ENCODE assay signal across 1 cellular context in the genomic region with DNA sequence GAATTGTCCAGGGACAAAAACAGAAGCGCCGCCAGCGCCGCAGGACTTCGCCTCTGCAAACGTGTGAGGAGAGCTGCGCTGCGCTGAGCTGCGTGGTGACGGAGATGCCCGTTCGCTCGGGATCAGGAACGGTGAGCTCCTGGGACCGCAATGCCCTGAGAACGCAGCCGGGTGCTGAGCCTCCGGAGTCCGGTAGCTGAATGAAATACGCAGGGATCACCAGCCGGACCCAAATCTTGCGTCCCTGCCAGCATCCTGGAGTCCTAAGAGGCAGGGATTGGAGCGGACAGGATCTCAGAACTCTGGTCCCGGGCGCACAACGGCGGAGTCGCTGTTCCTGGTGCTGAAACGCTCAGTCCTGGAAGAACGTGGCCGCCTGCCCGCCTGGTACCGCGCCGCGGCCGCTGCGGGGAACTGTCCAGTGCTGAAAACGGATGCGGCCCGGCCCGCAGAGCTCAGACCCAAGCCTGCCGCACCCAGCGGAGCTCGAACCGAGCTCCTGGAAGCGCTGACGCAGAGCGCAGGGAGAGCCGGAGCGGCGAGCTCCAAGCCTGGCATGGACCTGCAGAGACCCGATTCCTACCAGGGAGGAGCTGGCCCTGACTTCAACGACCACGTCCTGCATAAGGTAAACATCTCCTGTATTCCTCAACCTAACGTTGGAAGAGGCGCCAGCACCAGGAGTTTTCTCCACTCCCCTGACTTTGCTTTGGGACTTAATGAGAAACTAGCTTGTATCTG.
TF ChIP-seq lines count a peak whose summit lies in the region.

No MANE protein-coding gene starts in this region.

TF ChIP-seq in HepG2, 621 proteins besides CTCF, POLR2A, EP300 and RAD21 (continued from another document and continues in another):
- TF ChIP-seq, protein P1, sequence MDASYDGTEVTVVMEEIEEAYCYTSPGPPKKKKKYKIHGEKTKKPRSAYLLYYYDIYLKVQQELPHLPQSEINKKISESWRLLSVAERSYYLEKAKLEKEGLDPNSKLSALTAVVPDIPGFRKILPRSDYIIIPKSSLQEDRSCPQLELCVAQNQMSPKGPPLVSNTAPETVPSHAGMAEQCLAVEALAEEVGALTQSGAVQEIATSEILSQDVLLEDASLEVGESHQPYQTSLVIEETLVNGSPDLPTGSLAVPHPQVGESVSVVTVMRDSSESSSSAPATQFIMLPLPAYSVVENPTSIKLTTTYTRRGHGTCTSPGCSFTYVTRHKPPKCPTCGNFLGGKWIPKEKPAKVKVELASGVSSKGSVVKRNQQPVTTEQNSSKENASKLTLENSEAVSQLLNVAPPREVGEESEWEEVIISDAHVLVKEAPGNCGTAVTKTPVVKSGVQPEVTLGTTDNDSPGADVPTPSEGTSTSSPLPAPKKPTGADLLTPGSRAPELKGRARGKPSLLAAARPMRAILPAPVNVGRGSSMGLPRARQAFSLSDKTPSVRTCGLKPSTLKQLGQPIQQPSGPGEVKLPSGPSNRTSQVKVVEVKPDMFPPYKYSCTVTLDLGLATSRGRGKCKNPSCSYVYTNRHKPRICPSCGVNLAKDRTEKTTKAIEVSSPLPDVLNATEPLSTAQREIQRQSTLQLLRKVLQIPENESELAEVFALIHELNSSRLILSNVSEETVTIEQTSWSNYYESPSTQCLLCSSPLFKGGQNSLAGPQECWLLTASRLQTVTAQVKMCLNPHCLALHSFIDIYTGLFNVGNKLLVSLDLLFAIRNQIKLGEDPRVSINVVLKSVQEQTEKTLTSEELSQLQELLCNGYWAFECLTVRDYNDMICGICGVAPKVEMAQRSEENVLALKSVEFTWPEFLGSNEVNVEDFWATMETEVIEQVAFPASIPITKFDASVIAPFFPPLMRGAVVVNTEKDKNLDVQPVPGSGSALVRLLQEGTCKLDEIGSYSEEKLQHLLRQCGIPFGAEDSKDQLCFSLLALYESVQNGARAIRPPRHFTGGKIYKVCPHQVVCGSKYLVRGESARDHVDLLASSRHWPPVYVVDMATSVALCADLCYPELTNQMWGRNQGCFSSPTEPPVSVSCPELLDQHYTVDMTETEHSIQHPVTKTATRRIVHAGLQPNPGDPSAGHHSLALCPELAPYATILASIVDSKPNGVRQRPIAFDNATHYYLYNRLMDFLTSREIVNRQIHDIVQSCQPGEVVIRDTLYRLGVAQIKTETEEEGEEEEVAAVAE (CRISPR knock-in tag; IDR thresholded peaks at IDR 0.05; ENCODE audit: borderline replicate concordance) = peak; percentile 98
- TF ChIP-seq ZNF441 (CRISPR knock-in tag; IDR thresholded peaks at IDR 0.05; ENCODE audit: borderline replicate concordance) = peak; percentile 99
- TF ChIP-seq TCF7 (IDR thresholded peaks at IDR 0.05; ENCODE audit: low read depth) = no peak; the same call in 1 of the 2 replicates
- no peak for TF ChIP-seq POLR2G (IDR thresholded peaks at IDR 0.05; ENCODE audit: low read depth, low read length)
- TF ChIP-seq ZNF605 (CRISPR knock-in tag; IDR thresholded peaks at IDR 0.05) = peak; percentile 100
- peak; percentile 96 for TF ChIP-seq NPAS2 (CRISPR knock-in tag; IDR thresholded peaks at IDR 0.05; ENCODE audit: borderline replicate concordance)
- TF ChIP-seq, protein P2, sequence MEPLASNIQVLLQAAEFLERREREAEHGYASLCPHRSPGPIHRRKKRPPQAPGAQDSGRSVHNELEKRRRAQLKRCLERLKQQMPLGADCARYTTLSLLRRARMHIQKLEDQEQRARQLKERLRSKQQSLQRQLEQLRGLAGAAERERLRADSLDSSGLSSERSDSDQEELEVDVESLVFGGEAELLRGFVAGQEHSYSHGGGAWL (CRISPR knock-in tag; IDR thresholded peaks at IDR 0.05) = peak; percentile 100
- TF ChIP-seq ZMYM2 (CRISPR knock-in tag; IDR thresholded peaks at IDR 0.05) = peak; percentile 96
- TF ChIP-seq ZFYVE20 (CRISPR knock-in tag; IDR thresholded peaks at IDR 0.05; ENCODE audit: borderline replicate concordance, low read depth) = peak; percentile 100
- TF ChIP-seq, protein P3, sequence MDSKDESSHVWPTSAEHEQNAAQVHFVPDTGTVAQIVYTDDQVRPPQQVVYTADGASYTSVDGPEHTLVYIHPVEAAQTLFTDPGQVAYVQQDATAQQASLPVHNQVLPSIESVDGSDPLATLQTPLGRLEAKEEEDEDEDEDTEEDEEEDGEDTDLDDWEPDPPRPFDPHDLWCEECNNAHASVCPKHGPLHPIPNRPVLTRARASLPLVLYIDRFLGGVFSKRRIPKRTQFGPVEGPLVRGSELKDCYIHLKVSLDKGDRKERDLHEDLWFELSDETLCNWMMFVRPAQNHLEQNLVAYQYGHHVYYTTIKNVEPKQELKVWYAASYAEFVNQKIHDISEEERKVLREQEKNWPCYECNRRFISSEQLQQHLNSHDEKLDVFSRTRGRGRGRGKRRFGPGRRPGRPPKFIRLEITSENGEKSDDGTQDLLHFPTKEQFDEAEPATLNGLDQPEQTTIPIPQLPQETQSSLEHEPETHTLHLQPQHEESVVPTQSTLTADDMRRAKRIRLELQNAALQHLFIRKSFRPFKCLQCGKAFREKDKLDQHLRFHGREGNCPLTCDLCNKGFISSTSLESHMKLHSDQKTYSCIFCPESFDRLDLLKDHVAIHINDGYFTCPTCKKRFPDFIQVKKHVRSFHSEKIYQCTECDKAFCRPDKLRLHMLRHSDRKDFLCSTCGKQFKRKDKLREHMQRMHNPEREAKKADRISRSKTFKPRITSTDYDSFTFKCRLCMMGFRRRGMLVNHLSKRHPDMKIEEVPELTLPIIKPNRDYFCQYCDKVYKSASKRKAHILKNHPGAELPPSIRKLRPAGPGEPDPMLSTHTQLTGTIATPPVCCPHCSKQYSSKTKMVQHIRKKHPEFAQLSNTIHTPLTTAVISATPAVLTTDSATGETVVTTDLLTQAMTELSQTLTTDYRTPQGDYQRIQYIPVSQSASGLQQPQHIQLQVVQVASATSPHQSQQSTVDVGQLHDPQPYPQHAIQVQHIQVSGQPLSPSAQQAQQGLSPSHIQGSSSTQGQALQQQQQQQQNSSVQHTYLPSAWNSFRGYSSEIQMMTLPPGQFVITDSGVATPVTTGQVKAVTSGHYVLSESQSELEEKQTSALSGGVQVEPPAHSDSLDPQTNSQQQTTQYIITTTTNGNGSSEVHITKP (CRISPR knock-in tag; IDR thresholded peaks at IDR 0.05; ENCODE audit: low read depth) = peak; percentile 94
- TF ChIP-seq, protein P4, sequence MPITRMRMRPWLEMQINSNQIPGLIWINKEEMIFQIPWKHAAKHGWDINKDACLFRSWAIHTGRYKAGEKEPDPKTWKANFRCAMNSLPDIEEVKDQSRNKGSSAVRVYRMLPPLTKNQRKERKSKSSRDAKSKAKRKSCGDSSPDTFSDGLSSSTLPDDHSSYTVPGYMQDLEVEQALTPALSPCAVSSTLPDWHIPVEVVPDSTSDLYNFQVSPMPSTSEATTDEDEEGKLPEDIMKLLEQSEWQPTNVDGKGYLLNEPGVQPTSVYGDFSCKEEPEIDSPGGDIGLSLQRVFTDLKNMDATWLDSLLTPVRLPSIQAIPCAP (CRISPR knock-in tag; IDR thresholded peaks at IDR 0.05; ENCODE audit: low read depth) = peak; percentile 99
- TF ChIP-seq, protein P5, sequence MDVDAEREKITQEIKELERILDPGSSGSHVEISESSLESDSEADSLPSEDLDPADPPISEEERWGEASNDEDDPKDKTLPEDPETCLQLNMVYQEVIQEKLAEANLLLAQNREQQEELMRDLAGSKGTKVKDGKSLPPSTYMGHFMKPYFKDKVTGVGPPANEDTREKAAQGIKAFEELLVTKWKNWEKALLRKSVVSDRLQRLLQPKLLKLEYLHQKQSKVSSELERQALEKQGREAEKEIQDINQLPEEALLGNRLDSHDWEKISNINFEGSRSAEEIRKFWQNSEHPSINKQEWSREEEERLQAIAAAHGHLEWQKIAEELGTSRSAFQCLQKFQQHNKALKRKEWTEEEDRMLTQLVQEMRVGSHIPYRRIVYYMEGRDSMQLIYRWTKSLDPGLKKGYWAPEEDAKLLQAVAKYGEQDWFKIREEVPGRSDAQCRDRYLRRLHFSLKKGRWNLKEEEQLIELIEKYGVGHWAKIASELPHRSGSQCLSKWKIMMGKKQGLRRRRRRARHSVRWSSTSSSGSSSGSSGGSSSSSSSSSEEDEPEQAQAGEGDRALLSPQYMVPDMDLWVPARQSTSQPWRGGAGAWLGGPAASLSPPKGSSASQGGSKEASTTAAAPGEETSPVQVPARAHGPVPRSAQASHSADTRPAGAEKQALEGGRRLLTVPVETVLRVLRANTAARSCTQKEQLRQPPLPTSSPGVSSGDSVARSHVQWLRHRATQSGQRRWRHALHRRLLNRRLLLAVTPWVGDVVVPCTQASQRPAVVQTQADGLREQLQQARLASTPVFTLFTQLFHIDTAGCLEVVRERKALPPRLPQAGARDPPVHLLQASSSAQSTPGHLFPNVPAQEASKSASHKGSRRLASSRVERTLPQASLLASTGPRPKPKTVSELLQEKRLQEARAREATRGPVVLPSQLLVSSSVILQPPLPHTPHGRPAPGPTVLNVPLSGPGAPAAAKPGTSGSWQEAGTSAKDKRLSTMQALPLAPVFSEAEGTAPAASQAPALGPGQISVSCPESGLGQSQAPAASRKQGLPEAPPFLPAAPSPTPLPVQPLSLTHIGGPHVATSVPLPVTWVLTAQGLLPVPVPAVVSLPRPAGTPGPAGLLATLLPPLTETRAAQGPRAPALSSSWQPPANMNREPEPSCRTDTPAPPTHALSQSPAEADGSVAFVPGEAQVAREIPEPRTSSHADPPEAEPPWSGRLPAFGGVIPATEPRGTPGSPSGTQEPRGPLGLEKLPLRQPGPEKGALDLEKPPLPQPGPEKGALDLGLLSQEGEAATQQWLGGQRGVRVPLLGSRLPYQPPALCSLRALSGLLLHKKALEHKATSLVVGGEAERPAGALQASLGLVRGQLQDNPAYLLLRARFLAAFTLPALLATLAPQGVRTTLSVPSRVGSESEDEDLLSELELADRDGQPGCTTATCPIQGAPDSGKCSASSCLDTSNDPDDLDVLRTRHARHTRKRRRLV (CRISPR knock-in tag; IDR thresholded peaks at IDR 0.05) = peak; percentile 99
- no peak for TF ChIP-seq CHD2 (IDR thresholded peaks at IDR 0.05; ENCODE audit: low read depth, low read length)
- TF ChIP-seq EZH2 (conservative IDR thresholded peaks at IDR 0.05; ENCODE audit: low read depth, low read length) = no peak
- peak; percentile 100 for TF ChIP-seq ZNF501 (CRISPR knock-in tag; IDR thresholded peaks at IDR 0.05)
- TF ChIP-seq ZSCAN25 (CRISPR knock-in tag; IDR thresholded peaks at IDR 0.05) = peak; percentile 97
- peak; percentile 94; the same call in 1 of the 2 replicates for TF ChIP-seq ZC3H4 (CRISPR knock-in tag; IDR thresholded peaks at IDR 0.05; ENCODE audit: borderline replicate concordance)
- TF ChIP-seq, protein P6, sequence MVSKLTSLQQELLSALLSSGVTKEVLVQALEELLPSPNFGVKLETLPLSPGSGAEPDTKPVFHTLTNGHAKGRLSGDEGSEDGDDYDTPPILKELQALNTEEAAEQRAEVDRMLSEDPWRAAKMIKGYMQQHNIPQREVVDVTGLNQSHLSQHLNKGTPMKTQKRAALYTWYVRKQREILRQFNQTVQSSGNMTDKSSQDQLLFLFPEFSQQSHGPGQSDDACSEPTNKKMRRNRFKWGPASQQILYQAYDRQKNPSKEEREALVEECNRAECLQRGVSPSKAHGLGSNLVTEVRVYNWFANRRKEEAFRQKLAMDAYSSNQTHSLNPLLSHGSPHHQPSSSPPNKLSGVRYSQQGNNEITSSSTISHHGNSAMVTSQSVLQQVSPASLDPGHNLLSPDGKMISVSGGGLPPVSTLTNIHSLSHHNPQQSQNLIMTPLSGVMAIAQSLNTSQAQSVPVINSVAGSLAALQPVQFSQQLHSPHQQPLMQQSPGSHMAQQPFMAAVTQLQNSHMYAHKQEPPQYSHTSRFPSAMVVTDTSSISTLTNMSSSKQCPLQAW (CRISPR knock-in tag; IDR thresholded peaks at IDR 0.05) = peak; percentile 98
- peak; percentile 87 for TF ChIP-seq ZNF644 (CRISPR knock-in tag; IDR thresholded peaks at IDR 0.05; ENCODE audit: low read depth)
- no peak for TF ChIP-seq GATA4 (IDR thresholded peaks at IDR 0.05; ENCODE audit: borderline replicate concordance, low read depth)
- peak; percentile 100 for TF ChIP-seq ZNF615 (CRISPR knock-in tag; IDR thresholded peaks at IDR 0.05; ENCODE audit: borderline replicate concordance)
- TF ChIP-seq ZNF30 (CRISPR knock-in tag; IDR thresholded peaks at IDR 0.05) = peak; percentile 100
- peak; percentile 99 for TF ChIP-seq ELF3 (CRISPR knock-in tag; IDR thresholded peaks at IDR 0.05)
- peak; percentile 99; the same call in 1 of the 2 replicates for TF ChIP-seq THYN1 (CRISPR knock-in tag; IDR thresholded peaks at IDR 0.05; ENCODE audit: borderline replicate concordance, low read depth)
- TF ChIP-seq, protein P7, sequence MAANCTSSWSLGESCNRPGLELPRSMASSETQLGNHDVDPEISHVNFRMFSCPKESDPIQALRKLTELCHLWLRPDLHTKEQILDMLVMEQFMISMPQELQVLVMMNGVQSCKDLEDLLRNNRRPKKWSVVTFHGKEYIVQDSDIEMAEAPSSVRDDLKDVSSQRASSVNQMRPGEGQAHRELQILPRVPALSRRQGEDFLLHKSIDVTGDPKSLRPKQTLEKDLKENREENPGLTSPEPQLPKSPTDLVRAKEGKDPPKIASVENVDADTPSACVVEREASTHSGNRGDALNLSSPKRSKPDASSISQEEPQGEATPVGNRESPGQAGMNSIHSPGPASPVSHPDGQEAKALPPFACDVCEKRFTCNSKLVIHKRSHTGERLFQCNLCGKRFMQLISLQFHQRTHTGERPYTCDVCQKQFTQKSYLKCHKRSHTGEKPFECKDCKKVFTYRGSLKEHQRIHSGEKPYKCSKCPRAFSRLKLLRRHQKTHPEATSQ (CRISPR knock-in tag; IDR thresholded peaks at IDR 0.05; ENCODE audit: borderline replicate concordance) = peak; percentile 100
- TF ChIP-seq NFIC (IDR thresholded peaks at IDR 0.05; ENCODE audit: low read length) = no peak
- TF ChIP-seq, protein P8, sequence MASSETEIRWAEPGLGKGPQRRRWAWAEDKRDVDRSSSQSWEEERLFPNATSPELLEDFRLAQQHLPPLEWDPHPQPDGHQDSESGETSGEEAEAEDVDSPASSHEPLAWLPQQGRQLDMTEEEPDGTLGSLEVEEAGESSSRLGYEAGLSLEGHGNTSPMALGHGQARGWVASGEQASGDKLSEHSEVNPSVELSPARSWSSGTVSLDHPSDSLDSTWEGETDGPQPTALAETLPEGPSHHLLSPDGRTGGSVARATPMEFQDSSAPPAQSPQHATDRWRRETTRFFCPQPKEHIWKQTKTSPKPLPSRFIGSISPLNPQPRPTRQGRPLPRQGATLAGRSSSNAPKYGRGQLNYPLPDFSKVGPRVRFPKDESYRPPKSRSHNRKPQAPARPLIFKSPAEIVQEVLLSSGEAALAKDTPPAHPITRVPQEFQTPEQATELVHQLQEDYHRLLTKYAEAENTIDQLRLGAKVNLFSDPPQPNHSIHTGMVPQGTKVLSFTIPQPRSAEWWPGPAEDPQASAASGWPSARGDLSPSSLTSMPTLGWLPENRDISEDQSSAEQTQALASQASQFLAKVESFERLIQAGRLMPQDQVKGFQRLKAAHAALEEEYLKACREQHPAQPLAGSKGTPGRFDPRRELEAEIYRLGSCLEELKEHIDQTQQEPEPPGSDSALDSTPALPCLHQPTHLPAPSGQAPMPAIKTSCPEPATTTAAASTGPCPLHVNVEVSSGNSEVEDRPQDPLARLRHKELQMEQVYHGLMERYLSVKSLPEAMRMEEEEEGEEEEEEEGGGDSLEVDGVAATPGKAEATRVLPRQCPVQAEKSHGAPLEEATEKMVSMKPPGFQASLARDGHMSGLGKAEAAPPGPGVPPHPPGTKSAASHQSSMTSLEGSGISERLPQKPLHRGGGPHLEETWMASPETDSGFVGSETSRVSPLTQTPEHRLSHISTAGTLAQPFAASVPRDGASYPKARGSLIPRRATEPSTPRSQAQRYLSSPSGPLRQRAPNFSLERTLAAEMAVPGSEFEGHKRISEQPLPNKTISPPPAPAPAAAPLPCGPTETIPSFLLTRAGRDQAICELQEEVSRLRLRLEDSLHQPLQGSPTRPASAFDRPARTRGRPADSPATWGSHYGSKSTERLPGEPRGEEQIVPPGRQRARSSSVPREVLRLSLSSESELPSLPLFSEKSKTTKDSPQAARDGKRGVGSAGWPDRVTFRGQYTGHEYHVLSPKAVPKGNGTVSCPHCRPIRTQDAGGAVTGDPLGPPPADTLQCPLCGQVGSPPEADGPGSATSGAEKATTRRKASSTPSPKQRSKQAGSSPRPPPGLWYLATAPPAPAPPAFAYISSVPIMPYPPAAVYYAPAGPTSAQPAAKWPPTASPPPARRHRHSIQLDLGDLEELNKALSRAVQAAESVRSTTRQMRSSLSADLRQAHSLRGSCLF (CRISPR knock-in tag; IDR thresholded peaks at IDR 0.05; ENCODE audit: borderline replicate concordance) = peak; percentile 100
